8 cellular contexts compared by ENCODE assay signal in the genomic region with DNA sequence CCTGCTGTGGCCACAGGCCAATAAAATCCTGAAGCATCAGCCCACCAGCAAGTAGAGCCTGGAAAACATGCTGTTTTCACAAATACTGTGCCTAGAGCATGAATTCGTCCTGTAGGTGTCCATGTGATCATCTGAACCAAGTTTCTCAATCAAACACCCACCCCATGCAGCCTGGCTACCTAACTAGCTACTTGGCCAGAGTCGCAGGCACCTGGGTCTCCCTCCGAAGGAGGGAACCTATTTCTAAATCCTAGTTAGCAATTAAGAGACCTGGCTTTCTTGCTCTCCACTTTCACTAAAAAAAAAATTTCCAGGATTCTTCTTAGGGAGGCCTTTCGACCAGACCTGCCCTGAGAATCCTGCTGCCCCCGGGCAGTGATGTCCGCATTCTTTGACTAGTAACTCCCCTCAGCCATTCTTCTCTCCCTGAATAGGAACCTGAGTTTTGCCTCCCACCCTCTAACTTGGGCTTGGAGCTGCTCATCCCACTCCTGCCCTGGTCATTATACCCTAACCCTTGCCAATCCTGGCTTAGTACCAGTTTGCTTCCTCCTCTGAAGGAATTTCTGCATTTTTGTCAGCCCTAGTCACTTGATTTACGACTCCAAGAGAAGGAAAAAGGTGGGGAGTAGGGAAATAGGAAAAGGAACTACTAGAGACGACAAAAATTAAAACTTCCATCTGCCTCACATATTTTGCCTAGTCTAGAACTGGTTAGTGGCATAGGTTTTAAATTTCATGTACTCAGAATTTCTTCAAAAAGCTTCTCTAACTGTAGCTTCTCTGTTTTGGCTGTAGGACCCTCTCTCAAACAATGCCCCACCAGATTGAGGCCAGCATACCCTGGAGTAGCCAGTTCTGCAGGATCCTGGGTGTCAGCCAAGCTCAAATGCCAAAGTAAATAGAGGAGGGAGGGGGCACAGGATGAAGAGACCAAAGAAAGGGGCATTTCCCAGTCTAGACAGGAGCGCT. TPM values are rescaled to one million over a fixed set of nuclear protein-coding genes. Genes with fewer than 3 reads are reported as not detected.
DNase-seq lines count a peak whose midpoint lies in the region; ATAC-seq and TF ChIP-seq lines count a peak whose summit lies in the region.
"Had no signal": no experiment of that assay in that cellular context is flagged by ENCODE, and none has a peak within 500 bp of the region (broad histone marks: within the 10 kb centered on the region; RNA-seq: fewer than 3 reads in every experiment).

No MANE protein-coding gene starts in this region.

- POLR2A ChIA-PET in HEK293T (lab: Yijun Ruan, JAX): no interaction called here

- H3K27ac ChIP-seq in right cardiac atrium (ENCODE audit: low read length) (no peak overlapping the region), skin epidermis (peak overlapping the region in 11 of 21 experiments; percentile 37 to 93 (median 67))

- no peaks in the 10 kb centered on the region for H3K27me3 ChIP-seq in right cardiac atrium (ENCODE audit: control insufficient read depth, insufficient read depth)

- no peaks in the 10 kb centered on the region for H3K9me3 ChIP-seq in right cardiac atrium (ENCODE audit: control insufficient read depth, low read length)

- WGBS in right cardiac atrium: 63% methylated on average over 9 of the region's 9 CpGs

- H3K4me1 ChIP-seq in right cardiac atrium (ENCODE audit: control insufficient read depth, insufficient read depth, low read length): peaks cover 5% of the 10 kb centered on the region

- peak; percentile 64 to 74 for ATAC-seq in right cardiac atrium

- DNase-seq in HEK293T (ENCODE audit: extremely low spot score) (no peak), RPMI7951 (ENCODE audit: low read depth) (peak; percentile 67), right cardiac atrium (peak; percentile 16 to 67 (median 58)), NCI-H2227 (lab: John Stamatoyannopoulos, UW; ENCODE audit: unreplicated experiment) (no peak), NCI-H2171 (lab: John Stamatoyannopoulos, UW) (no peak)
- no peak for DNase-seq in stimulated activated CD8-positive, alpha-beta memory T cell treated with anti-CD3 and anti-CD28 coated beads, Interleukin-4, amount 100 ng/mL, for 48 hours
- DNase-seq: stimulated activated CD4-positive, alpha-beta T cell treated with anti-CD3 and anti-CD28 coated beads, Interleukin-1b, Interleukin-23, amount 100 ng/mL, for 48 hours had no signal

- CTCF ChIA-PET in HEK293T (lab: Yijun Ruan, JAX): no interaction called here

- intact Hi-C loops in right cardiac atrium (cut with DNase I): no loop called here

- H3K4me3 ChIP-seq in right cardiac atrium (ENCODE audit: low read length) (peak overlapping the region; percentile 32), skin epidermis (no peak overlapping the region)

TF ChIP-seq in HEK293T, 16 proteins besides CTCF, POLR2A, EP300 and RAD21:
- TF ChIP-seq, protein P1, sequence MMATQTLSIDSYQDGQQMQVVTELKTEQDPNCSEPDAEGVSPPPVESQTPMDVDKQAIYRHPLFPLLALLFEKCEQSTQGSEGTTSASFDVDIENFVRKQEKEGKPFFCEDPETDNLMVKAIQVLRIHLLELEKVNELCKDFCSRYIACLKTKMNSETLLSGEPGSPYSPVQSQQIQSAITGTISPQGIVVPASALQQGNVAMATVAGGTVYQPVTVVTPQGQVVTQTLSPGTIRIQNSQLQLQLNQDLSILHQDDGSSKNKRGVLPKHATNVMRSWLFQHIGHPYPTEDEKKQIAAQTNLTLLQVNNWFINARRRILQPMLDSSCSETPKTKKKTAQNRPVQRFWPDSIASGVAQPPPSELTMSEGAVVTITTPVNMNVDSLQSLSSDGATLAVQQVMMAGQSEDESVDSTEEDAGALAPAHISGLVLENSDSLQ (IDR thresholded peaks at IDR 0.05): peak; percentile 85
- TF ChIP-seq FOXK2 (IDR thresholded peaks at IDR 0.05): no peak

RNA-seq across cellular contexts. Expression of a gene that starts 25.4 kb away (rescaled TPM):
- 92.0 and 125 TPM in 2 replicates for total RNA-seq in RPMI7951 (2014; rRNA removed; shearing (Covaris generic))
- 10 to 100 TPM; 26.4 to 40.9 (median 28.8) TPM for total RNA-seq in right cardiac atrium
- polyA plus RNA-seq in right cardiac atrium: 24.1 TPM

Comparison
In these comparisons a context has a peak if more than half of its experiments do, and no peak if none do; other contexts are left out.
1. DNase-seq: peak in RPMI7951 (single experiment) and right cardiac atrium (3 of 3); none in HEK293T (single experiment), stimulated activated CD8-positive, alpha-beta memory T cell treated with anti-CD3 and anti-CD28 coated beads, Interleukin-4, amount 100 ng/mL, for 48 hours (single experiment), NCI-H2227 (single experiment) and NCI-H2171 (single experiment).